In the genomic region with DNA sequence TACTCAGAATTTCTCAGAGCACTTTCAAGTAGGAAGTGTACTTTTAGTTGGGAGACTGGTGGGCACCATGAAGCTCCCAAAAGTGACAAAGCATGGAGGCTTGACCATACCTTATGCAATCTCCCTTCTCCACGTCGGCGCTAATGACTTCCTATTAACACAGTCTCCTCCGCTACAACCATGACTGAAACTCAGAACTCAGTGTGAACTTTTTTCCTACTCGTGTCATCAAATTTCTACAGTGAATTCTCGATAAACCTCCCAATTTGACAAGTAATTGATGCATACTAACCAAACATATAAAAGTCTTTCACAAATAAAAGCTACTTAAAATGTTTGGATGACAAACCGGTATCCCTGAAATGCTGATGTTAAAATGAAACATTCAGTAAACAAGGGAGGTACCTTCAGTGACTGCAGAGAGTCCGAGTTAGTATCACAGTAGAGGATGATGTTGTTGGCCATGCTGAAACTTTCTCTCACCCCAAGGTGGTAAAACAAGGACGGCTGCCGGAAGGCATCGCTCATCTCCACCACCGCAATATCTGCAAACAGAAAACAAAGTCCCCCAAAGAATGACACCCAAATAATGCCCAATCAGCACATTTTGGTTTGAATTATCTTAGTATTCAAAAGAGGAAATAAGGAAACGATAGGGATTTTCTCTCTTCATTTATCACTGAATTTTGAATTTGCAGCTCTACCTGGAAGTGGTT, we compare ENCODE assay signal across 1 cellular context.
TF ChIP-seq lines count a peak whose summit lies in the region.

No MANE protein-coding gene starts in this region.

TF ChIP-seq in IMR-90, 13 proteins besides CTCF, POLR2A, EP300 and RAD21:
- TF ChIP-seq MAFK (IDR thresholded peaks at IDR 0.05; ENCODE audit: low read depth, low read length) (peak; percentile 97), BHLHE40 (IDR thresholded peaks at IDR 0.05; ENCODE audit: low read depth, low read length) (no peak)
